In the genomic region with DNA sequence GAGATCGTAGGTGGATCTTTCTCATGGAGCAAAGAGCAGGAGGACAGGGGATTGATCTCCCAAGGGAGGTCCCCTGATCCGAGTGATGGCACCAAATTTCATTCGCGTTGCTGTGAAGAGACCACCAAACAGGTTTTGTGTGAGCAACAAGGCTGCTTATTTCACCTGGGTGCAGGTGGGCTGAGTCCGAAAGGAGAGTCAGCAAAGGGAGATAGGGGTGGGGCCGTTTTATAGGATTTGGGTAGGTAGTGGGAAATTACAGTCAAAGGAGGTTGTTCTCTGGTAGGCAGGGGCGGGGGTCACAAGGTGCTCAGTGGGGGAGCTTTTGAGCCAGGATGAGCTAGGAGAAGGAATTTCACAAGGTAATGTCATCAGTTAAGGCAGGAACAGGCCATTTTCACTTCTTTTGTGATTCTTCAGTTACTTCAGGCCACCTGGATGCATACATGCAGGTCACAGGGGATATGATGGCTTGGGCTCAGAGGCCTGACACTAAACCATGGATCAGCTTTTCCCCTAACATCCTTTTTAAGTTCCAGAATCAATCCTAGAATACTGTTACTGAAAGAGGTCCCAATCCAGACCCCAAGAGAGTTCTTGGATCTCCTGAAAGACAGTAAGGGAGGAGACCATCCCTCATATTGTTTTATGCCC, we compare ENCODE assay signal across 8 cellular contexts.
A peak's percentile ranks its signal among the peaks of the same experiment; 100 is the strongest.
DNase-seq lines count a peak whose midpoint lies in the region; ATAC-seq and TF ChIP-seq lines count a peak whose summit lies in the region.
"Not testable (repeated sequence)": the region's sequence is repeated elsewhere in the genome, so short reads cannot be mapped to it uniquely, and the experiment has no call there.

No MANE protein-coding gene starts in this region.

- H3K36me3 ChIP-seq in GM23338 (ENCODE audit: insufficient read depth); HUES48 (ENCODE audit: control insufficient read depth, insufficient read depth, low read length); hepatocyte (replicated peaks; ENCODE audit: insufficient read depth, low read depth); iPS-18a (ENCODE audit: control insufficient read depth, low read depth, low read length); mesodermal cell (ENCODE audit: control insufficient read depth, insufficient read depth, low read length): not testable (repeated sequence)
- H3K36me3 ChIP-seq in endodermal cell (ENCODE audit: control insufficient read depth, insufficient read depth, low read length): peaks cover 31% of the 10 kb centered on the region

- H4K20me1 ChIP-seq in GM23338 (replicated peaks; ENCODE audit: insufficient read depth); hepatocyte (ENCODE audit: insufficient read depth, poor library complexity, severe bottlenecking): not testable (repeated sequence)

- not testable (repeated sequence) for H3K9ac ChIP-seq in HUES48 (ENCODE audit: low read depth, low read length); iPS-18a (ENCODE audit: low read length)
- peak overlapping the region; percentile 82 for H3K9ac ChIP-seq in endodermal cell (ENCODE audit: extremely low read depth, low read length, poor library complexity, severe bottlenecking)

- not testable (repeated sequence) for DNase-seq in GM23338 (ENCODE audit: low spot score); WTC11 (ENCODE audit: low spot score); hepatocyte (ENCODE audit: low spot score)
- DNase-seq in endodermal cell: peak; percentile 77
- peak; percentile 23 for DNase-seq in posterior vena cava (ENCODE audit: low spot score)

- H3F3A ChIP-seq in GM23338 (replicated peaks; ENCODE audit: low read depth): not testable (repeated sequence)

- peaks cover 55% of the 10 kb centered on the region for H3K4me1 ChIP-seq in GM23338 (ENCODE audit: insufficient read depth)
- peaks cover 49% of the 10 kb centered on the region for H3K4me1 ChIP-seq in HUES48 (ENCODE audit: control insufficient read depth, insufficient read depth, low read length)
- not testable (repeated sequence) for H3K4me1 ChIP-seq in endodermal cell (ENCODE audit: control insufficient read depth, insufficient read depth, low read length); hepatocyte (ENCODE audit: insufficient read depth)
- peaks cover 45% of the 10 kb centered on the region for H3K4me1 ChIP-seq in iPS-18a (ENCODE audit: control insufficient read depth, low read depth, low read length)
- peaks cover 13% of the 10 kb centered on the region for H3K4me1 ChIP-seq in mesodermal cell (ENCODE audit: control insufficient read depth, insufficient read depth, low read length, poor library complexity, severe bottlenecking)

- H3K4me2 ChIP-seq in GM23338 (peak overlapping the region; percentile 72), hepatocyte (peak overlapping the region; percentile 32)

- H3K27ac Mint-ChIP-seq in GM23338: peak overlapping the region; percentile 71
- peak overlapping the region; percentile 88 for H3K27ac Mint-ChIP-seq in WTC11
- H3K27ac Mint-ChIP-seq in endodermal cell: peak overlapping the region; percentile 99

- H3K27me3 ChIP-seq in GM23338 (ENCODE audit: insufficient read depth); HUES48 (ENCODE audit: control insufficient read depth, insufficient read depth, low read length); endodermal cell (ENCODE audit: control insufficient read depth, insufficient read depth, low read length, poor library complexity, severe bottlenecking); hepatocyte; iPS-18a (ENCODE audit: control insufficient read depth, insufficient read depth, low read length): not testable (repeated sequence)

- intact Hi-C loops in posterior vena cava (cut with DNase I): not testable (repeated sequence)

- peaks cover 47% of the 10 kb centered on the region for H3K4me1 Mint-ChIP-seq in GM23338
- H3K4me1 Mint-ChIP-seq in WTC11: peaks cover 56% of the 10 kb centered on the region
- H3K4me1 Mint-ChIP-seq in endodermal cell: peaks cover 42% of the 10 kb centered on the region

- H3K9me3 Mint-ChIP-seq in GM23338 (peaks cover 23% of the 10 kb centered on the region), WTC11 (peaks cover 18% of the 10 kb centered on the region)
- not testable (repeated sequence) for H3K9me3 Mint-ChIP-seq in endodermal cell

- WGBS in endodermal cell (ENCODE audit: insufficient coverage in 1 of 2, insufficient read length in 1 of 2), 2 experiments: 14 to 49% methylated on average over 5 to 7 of the region's 7 CpGs
- 74% methylated on average over 7 of the region's 7 CpGs for WGBS in hepatocyte (ENCODE audit: low lambda C conversion rate, missing lambda C conversion rate)
- 64 to 78% methylated on average over 6 of the region's 7 CpGs for WGBS in mesodermal cell (ENCODE audit: insufficient coverage in 2 of 2), 2 experiments

- POLR2A ChIA-PET in WTC11 (lab: Charles Lee): not testable (repeated sequence)

- not testable (repeated sequence) for H3K9me2 ChIP-seq in GM23338 (ENCODE audit: insufficient read depth); hepatocyte (replicated peaks; ENCODE audit: insufficient read depth)

- H3K79me2 ChIP-seq in GM23338 (replicated peaks; ENCODE audit: insufficient read depth): peaks cover 20% of the 10 kb centered on the region
- H3K79me2 ChIP-seq in hepatocyte: not testable (repeated sequence)

- H3K9me3 ChIP-seq in HUES48 (ENCODE audit: control insufficient read depth, insufficient read depth, low read length); endodermal cell (ENCODE audit: control insufficient read depth, low read length); hepatocyte (ENCODE audit: low read depth); iPS-18a (ENCODE audit: control insufficient read depth, low read depth, low read length); mesodermal cell (ENCODE audit: control insufficient read depth, low read length): not testable (repeated sequence)

- CTCF ChIA-PET in WTC11 (lab: Charles Lee): interaction anchor here (1.2 kb wide), 1 partner anchor 247 kb away, joined by 5 read pairs; the partner anchor contains the start of gene LRIG2

- peak overlapping the region; percentile 37 for H3K4me3 ChIP-seq in GM23338
- H3K4me3 ChIP-seq in HUES48 (ENCODE audit: low read depth, low read length): peak overlapping the region; percentile 40; the same call in 1 of the 2 replicates
- peak overlapping the region; percentile 92 for H3K4me3 ChIP-seq in endodermal cell (ENCODE audit: low read length)
- not testable (repeated sequence) for H3K4me3 ChIP-seq in hepatocyte; mesodermal cell (ENCODE audit: extremely low read depth, insufficient read depth, low read length, poor library complexity, severe bottlenecking)
- peak overlapping the region; percentile 33 for H3K4me3 ChIP-seq in iPS-18a (ENCODE audit: low read length)

- H2AFZ ChIP-seq in GM23338, hepatocyte: not testable (repeated sequence)

- not testable (repeated sequence) for ATAC-seq in GM23338
- ATAC-seq in WTC11: peak; percentile 29

- H3K36me3 Mint-ChIP-seq in GM23338 (ENCODE audit: low read depth) (peaks cover 24% of the 10 kb centered on the region), WTC11 (peaks cover 21% of the 10 kb centered on the region), endodermal cell (ENCODE audit: low read depth) (peaks cover 29% of the 10 kb centered on the region)

- H3K4me3 Mint-ChIP-seq in GM23338: peak overlapping the region; percentile 36; the same call in 1 of the 3 replicates
- H3K4me3 Mint-ChIP-seq in WTC11: peak overlapping the region; percentile 63
- H3K4me3 Mint-ChIP-seq in endodermal cell: not testable (repeated sequence)

- H3K27ac ChIP-seq in GM23338 (ENCODE audit: low read depth): peak overlapping the region; percentile 97
- H3K27ac ChIP-seq in HUES48 (ENCODE audit: low read depth, low read length): peak overlapping the region; percentile 86
- H3K27ac ChIP-seq in endodermal cell (ENCODE audit: low read depth, low read length): peak overlapping the region; percentile 56
- not testable (repeated sequence) for H3K27ac ChIP-seq in hepatocyte; iPS-18a (ENCODE audit: low read length)
- peak overlapping the region; percentile 76 for H3K27ac ChIP-seq in mesodermal cell (ENCODE audit: low read depth, low read length, severe bottlenecking)

- not testable (repeated sequence) for H3K27me3 Mint-ChIP-seq in GM23338 (ENCODE audit: insufficient read depth, low read depth, poor library complexity); endodermal cell (ENCODE audit: insufficient read depth)
- peaks cover 39% of the 10 kb centered on the region for H3K27me3 Mint-ChIP-seq in WTC11 (ENCODE audit: low read depth)

- TF ChIP-seq CTCF in GM23338 (conservative IDR thresholded peaks at IDR 0.05; ENCODE audit: low read depth in 2 of 2); WTC11 (IDR thresholded peaks at IDR 0.05); endodermal cell (conservative IDR thresholded peaks at IDR 0.05); hepatocyte (IDR thresholded peaks at IDR 0.05; ENCODE audit: poor library complexity): not testable (repeated sequence)

TF ChIP-seq in WTC11, 78 proteins besides CTCF, POLR2A, EP300 and RAD21:
- TF ChIP-seq, protein P1, sequence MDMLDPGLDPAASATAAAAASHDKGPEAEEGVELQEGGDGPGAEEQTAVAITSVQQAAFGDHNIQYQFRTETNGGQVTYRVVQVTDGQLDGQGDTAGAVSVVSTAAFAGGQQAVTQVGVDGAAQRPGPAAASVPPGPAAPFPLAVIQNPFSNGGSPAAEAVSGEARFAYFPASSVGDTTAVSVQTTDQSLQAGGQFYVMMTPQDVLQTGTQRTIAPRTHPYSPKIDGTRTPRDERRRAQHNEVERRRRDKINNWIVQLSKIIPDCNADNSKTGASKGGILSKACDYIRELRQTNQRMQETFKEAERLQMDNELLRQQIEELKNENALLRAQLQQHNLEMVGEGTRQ (CRISPR knock-in tag; IDR thresholded peaks at IDR 0.05): 0 out of 2 replicates have a peak, but pooled peaks have one; percentile 17
- TF ChIP-seq TEAD1 (CRISPR knock-in tag; IDR thresholded peaks at IDR 0.05): peak; percentile 34; the same call in 1 of the 2 replicates
